In genomic region chr12:89769483-89769818, GRCh38 we compare ENCODE assay signal across 1 cellular context.
TF ChIP-seq lines count a peak whose summit lies in the region.

No MANE protein-coding gene starts in this region.

TF ChIP-seq in GM23338, 12 proteins besides CTCF, POLR2A, EP300 and RAD21 (continued from another document):
- TF ChIP-seq ZNF114 (CRISPR knock-in tag; IDR thresholded peaks at IDR 0.05) (no peak), ZNF331 (CRISPR knock-in tag; IDR thresholded peaks at IDR 0.05; ENCODE audit: low read depth) (no peak), ZNF462 (CRISPR knock-in tag; IDR thresholded peaks at IDR 0.05) (no peak), CREB1 (CRISPR knock-in tag; IDR thresholded peaks at IDR 0.05; ENCODE audit: low read depth) (no peak), EZH2 (IDR thresholded peaks at IDR 0.05; ENCODE audit: low read depth, unreplicated experiment) (no peak), POLR2AphosphoS5 (IDR thresholded peaks at IDR 0.05; ENCODE audit: low read depth) (no peak), JUNB (IDR thresholded peaks at IDR 0.05; ENCODE audit: unreplicated experiment) (no peak), EZH2phosphoT487 (IDR thresholded peaks at IDR 0.05; ENCODE audit: unreplicated experiment) (no peak)
